ENCODE assay signal across 14 cellular contexts in genomic region chr7:27345164-27345887, GRCh38.
DNase-seq lines count a peak whose midpoint lies in the region; ATAC-seq and TF ChIP-seq lines count a peak whose summit lies in the region.
"Had no signal": no experiment of that assay in that cellular context is flagged by ENCODE, and none has a peak within 500 bp of the region (broad histone marks: within the 10 kb centered on the region; RNA-seq: fewer than 3 reads in every experiment).

No MANE protein-coding gene starts in this region.

- H3K36me3 ChIP-seq in HEK293 (ENCODE audit: control insufficient read depth in 2 of 2, insufficient read depth in 1 of 2, low read length in 2 of 2) = no peaks in the 10 kb centered on the region
- no peaks in the 10 kb centered on the region for H3K36me3 ChIP-seq in RWPE2 (ENCODE audit: low read depth)
- H3K36me3 ChIP-seq in mucosa of descending colon (ENCODE audit: low read depth) = no peaks in the 10 kb centered on the region
- H3K36me3 ChIP-seq in A673 (ENCODE audit: insufficient read depth, low read length, poor library complexity, severe bottlenecking) = no peaks in the 10 kb centered on the region

- peak; percentile 38 for DNase-seq in DMS53 (lab: John Stamatoyannopoulos, UW)
- DNase-seq in DMS53 treated with DMSO at 0.1 percent for 48 hours (lab: John Stamatoyannopoulos, UW; ENCODE audit: unreplicated experiment) = no peak
- DNase-seq in RWPE2 (ENCODE audit: low spot score) = no peak
- DNase-seq in mucosa of descending colon = peak in 1 of 3 donors; percentile 18
- DNase-seq in A673 (ENCODE audit: low spot score) = no peak
- DNase-seq in mesenteric fat pad (ENCODE audit: low spot score) = no peak
- DNase-seq: 8988T, C1 segment of cervical spinal cord, H7, NCI-H146, NCI-H2081 treated with DMSO at 0.1 percent for 48 hours, NCI-H774 had no signal

- ATAC-seq in RWPE2 (ENCODE audit: low read depth) = no peak
- peak; percentile 58 for ATAC-seq in mucosa of descending colon
- ATAC-seq in GM18858 (IDR thresholded peaks at IDR 0.05; ENCODE audit: unreplicated experiment) = no peak

- H3K4me1 ChIP-seq in HEK293 (ENCODE audit: control insufficient read depth, insufficient read depth, low read length) (peaks cover 24% of the 10 kb centered on the region), RWPE2 (ENCODE audit: insufficient read depth, poor library complexity, severe bottlenecking) (peaks cover 25% of the 10 kb centered on the region), mucosa of descending colon (ENCODE audit: low read depth) (peaks cover 22% of the 10 kb centered on the region), A673 (ENCODE audit: insufficient read depth, low read length, poor library complexity, severe bottlenecking) (no peaks in the 10 kb centered on the region)

- TF ChIP-seq CTCF in HEK293 (tag by site-specific recombination; IDR thresholded peaks at IDR 0.05) = no peak
- TF ChIP-seq CTCF in RWPE2 (IDR thresholded peaks at IDR 0.05; ENCODE audit: poor library complexity, severe bottlenecking) = no peak
- TF ChIP-seq CTCF in mucosa of descending colon (IDR thresholded peaks at IDR 0.05) = no peak
- TF ChIP-seq CTCF in A673 (conservative IDR thresholded peaks at IDR 0.05; ENCODE audit: low read depth, low read length) = no peak

- no TSS peak for BruUV-seq in A673 (replicated peaks; lab: Mats Ljungman, UMichigan)

- POLR2A ChIA-PET in HEK293 (lab: Yijun Ruan, JAX) = no interaction called here
- POLR2A ChIA-PET in A673 (lab: Charles Lee; ENCODE audit: low non-redundant PET) = no interaction called here

- no peaks in the 10 kb centered on the region for H3K9me3 ChIP-seq in HEK293 (ENCODE audit: control insufficient read depth, insufficient read depth, low read depth, low read length)
- no peaks in the 10 kb centered on the region for H3K9me3 ChIP-seq in RWPE2 (ENCODE audit: severe bottlenecking)
- H3K9me3 ChIP-seq in mucosa of descending colon = no peaks in the 10 kb centered on the region
- no peaks in the 10 kb centered on the region for H3K9me3 ChIP-seq in A673 (ENCODE audit: low read depth, low read length, poor library complexity, severe bottlenecking)

- CTCF ChIA-PET in HEK293 (lab: Yijun Ruan, JAX) (interaction anchor here (0.7 to 1.0 kb wide), 3 partner anchors 111 to 675 kb away, joined by 3 to 4 read pairs (median 3); no protein-coding TSS in a partner anchor), A673 (lab: Charles Lee) (no interaction called here)

- H3K27ac ChIP-seq in HEK293 (ENCODE audit: extremely low read depth, low read depth, low read length) (no peak overlapping the region), RWPE2 (ENCODE audit: poor library complexity, severe bottlenecking) (peak overlapping the region; percentile 81), A673 (ENCODE audit: low read depth, low read length, poor library complexity, severe bottlenecking) (no peak overlapping the region)

- intact Hi-C loops in mucosa of descending colon (cut with DNase I, micrococcal nuclease) = no loop called here
- intact Hi-C loops in A673 (cut with micrococcal nuclease; ENCODE audit: unreplicated experiment) = no loop called here

- H3K27me3 ChIP-seq in RWPE2 (ENCODE audit: insufficient read depth, poor library complexity, severe bottlenecking) (no peaks in the 10 kb centered on the region), A673 (replicated peaks; ENCODE audit: insufficient read depth, low read depth, low read length, poor library complexity) (peaks cover 49% of the 10 kb centered on the region)

- H3K4me3 ChIP-seq in HEK293 (ENCODE audit: low read depth, low read length) = no peak overlapping the region
- H3K4me3 ChIP-seq in RWPE2 (ENCODE audit: severe bottlenecking) = no peak overlapping the region
- H3K4me3 ChIP-seq in mucosa of descending colon = no peak overlapping the region
- H3K4me3 ChIP-seq in A673 (ENCODE audit: low read depth, low read length, poor library complexity, severe bottlenecking) = no peak overlapping the region

TF ChIP-seq in HEK293, 187 proteins besides CTCF, POLR2A, EP300 and RAD21:
- TF ChIP-seq ZBTB44 (tag by site-specific recombination; IDR thresholded peaks at IDR 0.05) (peak; percentile 13; the same call in 1 of the 2 replicates), TCF7L2 (IDR thresholded peaks at IDR 0.05; ENCODE audit: borderline replicate concordance, low read depth, low read length) (peak; percentile 86), ZNF701 (tag by site-specific recombination; IDR thresholded peaks at IDR 0.05) (no peak), ZNF366 (tag by site-specific recombination; conservative IDR thresholded peaks at IDR 0.05) (no peak), ZBTB1 (tag by site-specific recombination; IDR thresholded peaks at IDR 0.05) (no peak), HOXA7 (CRISPR knock-in tag; IDR thresholded peaks at IDR 0.05; ENCODE audit: borderline replicate concordance) (no peak), PBX3 (CRISPR knock-in tag; IDR thresholded peaks at IDR 0.05) (no peak), ZNF654 (tag by site-specific recombination; IDR thresholded peaks at IDR 0.05; ENCODE audit: low read depth) (no peak), PRDM6 (tag by site-specific recombination; IDR thresholded peaks at IDR 0.05) (peak; percentile 54; the same call in 1 of the 2 replicates), ZNF132 (tag by site-specific recombination; IDR thresholded peaks at IDR 0.05; ENCODE audit: borderline replicate concordance) (no peak), FEZF1 (tag by site-specific recombination; IDR thresholded peaks at IDR 0.05) (no peak), ZBTB8A (tag by site-specific recombination; IDR thresholded peaks at IDR 0.05) (no peak), IKZF3 (tag by site-specific recombination; IDR thresholded peaks at IDR 0.05) (no peak), ZNF629 (tag by site-specific recombination; IDR thresholded peaks at IDR 0.05) (no peak)
TF ChIP-seq in HEK293: peak in this region for 3.
